ENCODE assay signal across 1 cellular context in genomic region chr10:124105045-124105444, GRCh38.
A peak's percentile ranks its signal among the peaks of the same experiment; 100 is the strongest.
TF ChIP-seq lines count a peak whose summit lies in the region.

No MANE protein-coding gene starts in this region.

TF ChIP-seq in HepG2, 621 proteins besides CTCF, POLR2A, EP300 and RAD21:
- TF ChIP-seq TFDP1 (CRISPR knock-in tag; IDR thresholded peaks at IDR 0.05; ENCODE audit: borderline replicate concordance) (no peak), ZNF816 (CRISPR knock-in tag; IDR thresholded peaks at IDR 0.05; ENCODE audit: borderline replicate concordance) (no peak), ZBTB7A (CRISPR knock-in tag; IDR thresholded peaks at IDR 0.05) (no peak), ATF7 (IDR thresholded peaks at IDR 0.05) (no peak), ATF7 (CRISPR knock-in tag; IDR thresholded peaks at IDR 0.05) (no peak), ZNF263 (CRISPR knock-in tag; IDR thresholded peaks at IDR 0.05) (0 out of 2 replicates have a peak, but pooled peaks have one; percentile 25)
